Comparison of ENCODE assay signal across 8 cellular contexts in the genomic region with DNA sequence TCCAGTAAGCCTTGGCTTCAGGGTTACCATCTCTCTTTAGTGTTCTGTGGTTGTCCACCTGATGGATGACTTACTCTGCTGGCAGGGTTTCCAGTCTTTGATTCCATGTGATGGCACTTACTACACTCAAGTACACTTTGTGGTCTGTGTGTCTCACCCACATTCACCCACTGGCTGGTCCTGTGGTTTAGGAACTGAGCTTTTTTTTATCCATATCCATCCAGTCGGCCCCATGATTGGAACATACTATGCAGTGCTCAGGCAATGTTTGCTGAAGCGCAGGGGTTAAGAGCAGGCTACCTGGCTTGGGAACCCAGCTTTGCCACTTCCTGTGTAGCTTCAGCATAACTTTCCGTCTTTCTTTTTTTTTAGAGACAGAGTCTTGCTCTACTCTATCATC. TPM values are rescaled to one million over a fixed set of nuclear protein-coding genes. Genes with fewer than 3 reads are reported as not detected.
DNase-seq lines count a peak whose midpoint lies in the region; ATAC-seq and TF ChIP-seq lines count a peak whose summit lies in the region.
"Had no signal": no experiment of that assay in that cellular context is flagged by ENCODE, and none has a peak within 500 bp of the region (broad histone marks: within the 10 kb centered on the region; RNA-seq: fewer than 3 reads in every experiment).

No MANE protein-coding gene starts in this region.

- DNase-seq in CD1c-positive myeloid dendritic cell (ENCODE audit: extremely low spot score) (peak; percentile 77), PC-3 (peak; percentile 73)
- peak; percentile 61 for DNase-seq in central memory CD4-positive, alpha-beta T cell

- H3K4me2 ChIP-seq in PC-3 (ENCODE audit: low read length): no peak overlapping the region
- H3K4me2 ChIP-seq: KMS-11 had no signal

- H3K9me2 ChIP-seq in PC-3 (replicated peaks; ENCODE audit: low read length): no peaks in the 10 kb centered on the region

- no peak for TF ChIP-seq CTCF in PC-3 (conservative IDR thresholded peaks at IDR 0.05; ENCODE audit: low read depth, low read length)

- H3K4me1 ChIP-seq in PC-3 (ENCODE audit: insufficient read depth, low read length): peaks cover 6% of the 10 kb centered on the region; the same call in 1 of the 2 replicates

- H3K36me3 ChIP-seq in PC-3 (ENCODE audit: low read depth, low read length): peaks cover 8% of the 10 kb centered on the region

- no TSS peak for BruUV-seq in PC-3 (replicated peaks; lab: Mats Ljungman, UMichigan)

- no peaks in the 10 kb centered on the region for H3F3A ChIP-seq in PC-3 (ENCODE audit: low read length, unreplicated experiment)

- POLR2A ChIA-PET in PC-3 (lab: Charles Lee; ENCODE audit: unreplicated experiment): no interaction called here

- peaks cover 29% of the 10 kb centered on the region for H3K79me2 ChIP-seq in PC-3 (ENCODE audit: low read length)

- no peak overlapping the region for H3K27ac ChIP-seq in PC-3 (ENCODE audit: low read length)
- H3K27ac ChIP-seq: KMS-11 had no signal

- H3K9ac ChIP-seq in PC-3 (ENCODE audit: low read length): no peak overlapping the region
- H3K9ac ChIP-seq: KMS-11 had no signal

- intact Hi-C loops in PC-3 (cut with micrococcal nuclease): no loop called here

- H4K20me1 ChIP-seq in PC-3 (ENCODE audit: low read length): peaks cover 17% of the 10 kb centered on the region

- CTCF ChIA-PET in PC-3 (lab: Charles Lee): no interaction called here

- no peak overlapping the region for H3K4me3 ChIP-seq in PC-3 (ENCODE audit: low read length)

- H3K27me3 ChIP-seq in PC-3 (ENCODE audit: low read length): no peaks in the 10 kb centered on the region

- ATAC-seq in PC-3 (no peak), GM19397 (IDR thresholded peaks at IDR 0.05; ENCODE audit: unreplicated experiment) (no peak), GM21723 (IDR thresholded peaks at IDR 0.05; ENCODE audit: unreplicated experiment) (no peak), HG03460 (IDR thresholded peaks at IDR 0.05; ENCODE audit: unreplicated experiment) (no peak)

- no peaks in the 10 kb centered on the region for H3K9me3 ChIP-seq in PC-3 (ENCODE audit: low read length)

- no peak overlapping the region for H2AFZ ChIP-seq in PC-3 (ENCODE audit: low read length)

RNA-seq across cellular contexts. Expression of gene FUS, which starts 2.8 kb away (rescaled TPM):
- 43.0 and 90.7 TPM in 2 replicates for total RNA-seq in PC-3 (2014; rRNA removed)

RNA-seq across cellular contexts. Expression of gene PYCARD, which starts 25.4 kb away (rescaled TPM):
- total RNA-seq in PC-3 (2014; rRNA removed): 16.5 and 29.8 TPM in 2 replicates

RNA-seq across cellular contexts. Expression of gene PRSS36, which starts 27.3 kb away (rescaled TPM):
- 0.51 TPM in 1 of 2 replicates, not detected in the other for total RNA-seq in PC-3 (2014; rRNA removed)

RNA-seq across cellular contexts. Expression of gene TRIM72, which starts 36.8 kb away (rescaled TPM):
- not detected in 2 replicates for total RNA-seq in PC-3 (2014; rRNA removed)
- total RNA-seq: dermis microvascular lymphatic vessel endothelial cell had no signal

RNA-seq across cellular contexts. Expression of gene PYDC1, which starts 39.8 kb away (rescaled TPM):
- not detected in 2 replicates for total RNA-seq in PC-3 (2014; rRNA removed)
- total RNA-seq: dermis microvascular lymphatic vessel endothelial cell had no signal
